1 cellular context compared by ENCODE assay signal in genomic region chr7:70571403-70571911, GRCh38.
TF ChIP-seq lines count a peak whose summit lies in the region.

No MANE protein-coding gene starts in this region.

TF ChIP-seq in HepG2, 621 proteins besides CTCF, POLR2A, EP300 and RAD21 (continued from another document and continues in another):
- no peak for TF ChIP-seq ZNF407 (CRISPR knock-in tag; IDR thresholded peaks at IDR 0.05; ENCODE audit: not compliant biosample characterization)
- TF ChIP-seq RFXAP (CRISPR knock-in tag; IDR thresholded peaks at IDR 0.05; ENCODE audit: borderline replicate concordance): no peak
- TF ChIP-seq ONECUT2 (CRISPR knock-in tag; IDR thresholded peaks at IDR 0.05): no peak
- no peak for TF ChIP-seq KLF11 (CRISPR knock-in tag; IDR thresholded peaks at IDR 0.05)
- TF ChIP-seq PRMT3 (CRISPR knock-in tag; IDR thresholded peaks at IDR 0.05; ENCODE audit: borderline replicate concordance, low read depth): no peak
- no peak for TF ChIP-seq ZNF552 (CRISPR knock-in tag; IDR thresholded peaks at IDR 0.05; ENCODE audit: borderline replicate concordance)
- no peak for TF ChIP-seq SMAD1 (CRISPR knock-in tag; IDR thresholded peaks at IDR 0.05; ENCODE audit: borderline replicate concordance, low read depth)
- TF ChIP-seq ATRX (CRISPR knock-in tag; IDR thresholded peaks at IDR 0.05; ENCODE audit: borderline replicate concordance): no peak
- TF ChIP-seq KMT2A (CRISPR knock-in tag; IDR thresholded peaks at IDR 0.05): no peak
- no peak for TF ChIP-seq ZNF430 (CRISPR knock-in tag; IDR thresholded peaks at IDR 0.05)
- TF ChIP-seq PBX2 (CRISPR knock-in tag; IDR thresholded peaks at IDR 0.05): no peak
- TF ChIP-seq CENPBD1 (CRISPR knock-in tag; IDR thresholded peaks at IDR 0.05; ENCODE audit: borderline replicate concordance, low read depth): no peak
- no peak for TF ChIP-seq PLRG1 (conservative IDR thresholded peaks at IDR 0.05)
- TF ChIP-seq ZSCAN30 (CRISPR knock-in tag; IDR thresholded peaks at IDR 0.05): no peak
- peak; percentile 34 for TF ChIP-seq SALL1 (CRISPR knock-in tag; IDR thresholded peaks at IDR 0.05)
- TF ChIP-seq ZNF691 (CRISPR knock-in tag; IDR thresholded peaks at IDR 0.05; ENCODE audit: borderline replicate concordance, low read depth): no peak
- no peak for TF ChIP-seq KLF12 (CRISPR knock-in tag; IDR thresholded peaks at IDR 0.05; ENCODE audit: borderline replicate concordance)
- no peak for TF ChIP-seq STAT5B (CRISPR knock-in tag; IDR thresholded peaks at IDR 0.05)
- TF ChIP-seq ZSCAN5A (CRISPR knock-in tag; IDR thresholded peaks at IDR 0.05; ENCODE audit: borderline replicate concordance): no peak
- TF ChIP-seq SIX1 (CRISPR knock-in tag; IDR thresholded peaks at IDR 0.05; ENCODE audit: borderline replicate concordance): no peak
- no peak for TF ChIP-seq ARHGAP35 (CRISPR knock-in tag; IDR thresholded peaks at IDR 0.05; ENCODE audit: borderline replicate concordance)
- TF ChIP-seq IKZF1 (IDR thresholded peaks at IDR 0.05): no peak
- TF ChIP-seq SAFB2 (CRISPR knock-in tag; IDR thresholded peaks at IDR 0.05; ENCODE audit: borderline replicate concordance, low read depth): no peak
- no peak for TF ChIP-seq ZNF30 (CRISPR knock-in tag; IDR thresholded peaks at IDR 0.05)
- no peak for TF ChIP-seq ZHX1 (CRISPR knock-in tag; IDR thresholded peaks at IDR 0.05; ENCODE audit: low read depth)
- TF ChIP-seq GZF1 (CRISPR knock-in tag; IDR thresholded peaks at IDR 0.05): no peak
- no peak for TF ChIP-seq ZNF83 (CRISPR knock-in tag; IDR thresholded peaks at IDR 0.05; ENCODE audit: borderline replicate concordance)
- no peak for TF ChIP-seq FOXP1 (IDR thresholded peaks at IDR 0.05)
- no peak for TF ChIP-seq FOXP1 (CRISPR knock-in tag; IDR thresholded peaks at IDR 0.05)
- no peak for TF ChIP-seq ZNF256 (CRISPR knock-in tag; conservative IDR thresholded peaks at IDR 0.05)
- no peak for TF ChIP-seq LBX2 (CRISPR knock-in tag; IDR thresholded peaks at IDR 0.05; ENCODE audit: borderline replicate concordance)
- peak; percentile 13; the same call in 1 of the 2 replicates for TF ChIP-seq CREM (IDR thresholded peaks at IDR 0.05)
- no peak for TF ChIP-seq CREM (CRISPR knock-in tag; IDR thresholded peaks at IDR 0.05)
- no peak for TF ChIP-seq XRCC5 (optimal IDR thresholded peaks at IDR 0.05; ENCODE audit: low read length)
- no peak for TF ChIP-seq AKAP8 (CRISPR knock-in tag; IDR thresholded peaks at IDR 0.05)
- TF ChIP-seq SOX6 (IDR thresholded peaks at IDR 0.05): no peak
- TF ChIP-seq SOX6 (CRISPR knock-in tag; IDR thresholded peaks at IDR 0.05): 0 out of 2 replicates have a peak, but pooled peaks have one; percentile 21
- TF ChIP-seq JUND (CRISPR knock-in tag; IDR thresholded peaks at IDR 0.05): peak; percentile 86
- 0 out of 2 replicates have a peak, but pooled peaks have one; percentile 22 for TF ChIP-seq GFI1 (CRISPR knock-in tag; IDR thresholded peaks at IDR 0.05; ENCODE audit: borderline replicate concordance)
- no peak for TF ChIP-seq CCDC6 (CRISPR knock-in tag; IDR thresholded peaks at IDR 0.05)
- TF ChIP-seq ZKSCAN5 (CRISPR knock-in tag; IDR thresholded peaks at IDR 0.05): no peak
- TF ChIP-seq HOXA9 (CRISPR knock-in tag; IDR thresholded peaks at IDR 0.05; ENCODE audit: borderline replicate concordance): no peak
- no peak for TF ChIP-seq PBX3 (CRISPR knock-in tag; IDR thresholded peaks at IDR 0.05; ENCODE audit: borderline replicate concordance)
- TF ChIP-seq KAT8 (CRISPR knock-in tag; IDR thresholded peaks at IDR 0.05): 0 out of 2 replicates have a peak, but pooled peaks have one; percentile 20
- TF ChIP-seq HNF4G (IDR thresholded peaks at IDR 0.05; ENCODE audit: borderline replicate concordance, low read depth, low read length): 0 out of 2 replicates have a peak, but pooled peaks have one; percentile 27
- TF ChIP-seq HNF4G (CRISPR knock-in tag; IDR thresholded peaks at IDR 0.05; ENCODE audit: borderline replicate concordance, low read depth): no peak
- no peak for TF ChIP-seq ASH2L (IDR thresholded peaks at IDR 0.05; ENCODE audit: insufficient read length, low read depth, low read length)
- no peak for TF ChIP-seq HCFC1 (IDR thresholded peaks at IDR 0.05; ENCODE audit: low read depth, low read length)
- no peak for TF ChIP-seq CHCHD3 (CRISPR knock-in tag; IDR thresholded peaks at IDR 0.05)
- TF ChIP-seq ZNF891 (CRISPR knock-in tag; IDR thresholded peaks at IDR 0.05): no peak
- no peak for TF ChIP-seq ZBTB20 (CRISPR knock-in tag; IDR thresholded peaks at IDR 0.05; ENCODE audit: borderline replicate concordance, low read depth)
